ENCODE assay signal across 16 cellular contexts in the genomic region with DNA sequence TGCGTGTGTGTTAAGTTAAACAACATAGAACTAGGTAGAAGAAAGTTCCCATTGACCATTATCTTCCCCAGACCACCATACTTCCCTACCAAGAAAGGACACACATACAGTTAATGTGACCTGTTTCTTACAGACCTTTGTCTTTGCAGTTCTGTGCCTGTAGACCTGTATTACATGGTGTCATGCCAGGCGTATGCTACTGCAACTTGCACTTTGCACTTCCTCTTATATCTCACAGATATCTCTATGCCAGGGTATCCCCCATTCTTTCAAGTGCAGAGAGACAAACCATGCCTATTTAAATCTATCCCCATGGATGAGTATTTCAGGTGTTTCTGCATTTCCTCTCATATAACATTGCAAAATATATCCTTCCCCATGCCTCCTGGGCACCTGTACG.
A peak's percentile ranks its signal among the peaks of the same experiment; 100 is the strongest.
DNase-seq lines count a peak whose midpoint lies in the region; ATAC-seq, FAIRE-seq and TF ChIP-seq lines count a peak whose summit lies in the region.
"Had no signal": no experiment of that assay in that cellular context is flagged by ENCODE, and none has a peak within 500 bp of the region (broad histone marks: within the 10 kb centered on the region; RNA-seq: fewer than 3 reads in every experiment).

No MANE protein-coding gene starts in this region.

- H3K27ac ChIP-seq in GM12878 (ENCODE audit: control insufficient read depth, insufficient read depth) (no peak overlapping the region), liver (ENCODE audit: low read depth in 1 of 2, low read length in 2 of 2) (peak overlapping the region in 1 of 2 donors; percentile 5), SJCRH30 (no peak overlapping the region)
- H3K27ac ChIP-seq: BLaER1, HL-60 had no signal

- no peak for TF ChIP-seq CTCF in GM12878 (IDR thresholded peaks at IDR 0.05 in 2 of 3, conservative IDR thresholded peaks at IDR 0.05 in 1 of 3; ENCODE audit: control insufficient read depth in 2 of 3, extremely low read depth in 1 of 3, insufficient read depth in 1 of 3, low read depth in 3 of 3, low read length in 3 of 3)
- TF ChIP-seq CTCF in liver (IDR thresholded peaks at IDR 0.05; ENCODE audit: low read depth, low read length, missing input control) = no peak
- no peak for TF ChIP-seq CTCF in osteocyte (IDR thresholded peaks at IDR 0.05)

- intact Hi-C loops in GM12878 (cut with micrococcal nuclease; ENCODE audit: unreplicated experiment) = no loop called here

- H3K27ac Mint-ChIP-seq in osteocyte (ENCODE audit: unreplicated experiment) = no peak overlapping the region
- H3K27ac Mint-ChIP-seq: CD8-positive, alpha-beta memory T cell; GM23338 had no signal

- no peaks in the 10 kb centered on the region for H3K27me3 Mint-ChIP-seq in osteocyte (ENCODE audit: unreplicated experiment)

- H3K4me2 ChIP-seq in GM12878 (ENCODE audit: control insufficient read depth, insufficient read depth) = no peak overlapping the region
- H3K4me2 ChIP-seq: BLaER1, GM23338 had no signal

- H3K27me3 ChIP-seq in GM12878 (replicated peaks in 1 of 2; ENCODE audit: control insufficient read depth in 2 of 2, insufficient read depth in 2 of 2, low read length in 1 of 2) (peaks cover 0 to 2% of the 10 kb centered on the region in 2 experiments; a peak in 1 of 4 replicates), liver (ENCODE audit: control insufficient read depth in 4 of 4, insufficient read depth in 4 of 4, low read length in 3 of 4) (no peaks in the 10 kb centered on the region), SJCRH30 (no peaks in the 10 kb centered on the region)
- H3K27me3 ChIP-seq: BLaER1 had no signal

- BruUV-seq in GM12878 (replicated peaks; lab: Mats Ljungman, UMichigan) = no TSS peak

- SMC1A ChIA-PET in GM12878 (lab: Charles Lee; ENCODE audit: uncharacterized antibody, unreplicated experiment) = interaction anchor here (0.6 kb wide), 1 partner anchor 19 kb away, joined by 3 read pairs; no protein-coding TSS in a partner anchor

- peaks cover 40% of the 10 kb centered on the region for H3K4me1 Mint-ChIP-seq in osteocyte (ENCODE audit: unreplicated experiment)

- no peaks in the 10 kb centered on the region for H3K79me2 ChIP-seq in GM12878 (ENCODE audit: control insufficient read depth, insufficient read depth, low read length)

- TF ChIP-seq RAD21 in GM12878 (IDR thresholded peaks at IDR 0.05; ENCODE audit: insufficient read depth, low read depth, low read length) (no peak), liver (IDR thresholded peaks at IDR 0.05) (peak in 1 of 2 donors; percentile 6)

- H3K9me3 ChIP-seq in GM12878 (replicated peaks; ENCODE audit: control insufficient read depth, insufficient read depth, low read length) (no peaks in the 10 kb centered on the region; the same call in 2 of the 3 replicates), liver (ENCODE audit: control insufficient read depth in 4 of 4, low read length in 3 of 4) (peaks cover 0 to 3% (median 0%) of the 10 kb centered on the region in 4 donors), SJCRH30 (replicated peaks) (no peaks in the 10 kb centered on the region; the same call in 1 of the 2 replicates)

- H2AFZ ChIP-seq in GM12878 (ENCODE audit: control insufficient read depth, low read depth, low read length) = no peak overlapping the region
- H2AFZ ChIP-seq: GM23338 had no signal

- ATAC-seq in GM12878 (peak; percentile 65), HG02973 (IDR thresholded peaks at IDR 0.05; ENCODE audit: unreplicated experiment) (no peak), HG03159 (IDR thresholded peaks at IDR 0.05; ENCODE audit: unreplicated experiment) (no peak)
- ATAC-seq: GM23338 had no signal

- no peak for TF ChIP-seq EP300 in GM12878 (IDR thresholded peaks at IDR 0.05; ENCODE audit: borderline replicate concordance in 1 of 2, control insufficient read depth in 1 of 2, low read depth in 2 of 2, low read length in 2 of 2)

- WGBS in GM12878 (ENCODE audit: insufficient coverage, insufficient replicate concordance, low lambda C conversion rate, missing lambda C conversion rate) = 30% methylated on average over 3 of the region's 3 CpGs
- 63% methylated on average over 3 of the region's 3 CpGs for WGBS in liver

- H3K4me3 Mint-ChIP-seq in osteocyte (ENCODE audit: unreplicated experiment) = no peak overlapping the region
- H3K4me3 Mint-ChIP-seq: CD8-positive, alpha-beta memory T cell; GM23338 had no signal

- POLR2A ChIA-PET in GM12878 (lab: Charles Lee) = no interaction called here

- H3K4me1 ChIP-seq in GM12878 (ENCODE audit: control insufficient read depth, insufficient read depth, low read length) = no peaks in the 10 kb centered on the region
- H3K4me1 ChIP-seq in liver (ENCODE audit: control insufficient read depth in 4 of 4, insufficient read depth in 4 of 4, low read length in 3 of 4) = peaks cover 12 to 51% (median 38%) of the 10 kb centered on the region in 4 donors
- peaks cover 41% of the 10 kb centered on the region for H3K4me1 ChIP-seq in SJCRH30

- no peak overlapping the region for H3K4me3 ChIP-seq in GM12878
- no peak overlapping the region for H3K4me3 ChIP-seq in liver (ENCODE audit: low read depth in 1 of 3, low read length in 3 of 3)
- H3K4me3 ChIP-seq in SJCRH30 = no peak overlapping the region
- H3K4me3 ChIP-seq: BLaER1, GM23338 had no signal

- H4K20me1 ChIP-seq in GM12878 (ENCODE audit: control insufficient read depth, insufficient read depth) = no peaks in the 10 kb centered on the region
- H4K20me1 ChIP-seq: BLaER1 had no signal

- H3K9me3 Mint-ChIP-seq in osteocyte (ENCODE audit: unreplicated experiment) = no peaks in the 10 kb centered on the region
- H3K9me3 Mint-ChIP-seq: CD8-positive, alpha-beta memory T cell; GM23338 had no signal

- no peak for DNase-seq in GM12891 (ENCODE audit: insufficient read length, low spot score)
- DNase-seq in GM12878 (ENCODE audit: low read depth, low spot score) = no peak
- peak; percentile 0 for DNase-seq in osteocyte (ENCODE audit: extremely low spot score, unreplicated experiment)
- no peak for DNase-seq in SJCRH30
- DNase-seq: 8988T; AML-193; CD8-positive, alpha-beta memory T cell; DMS53; GF-D8; H7 had no signal

- RAD21 ChIA-PET in GM12878 (lab: Charles Lee; ENCODE audit: unreplicated experiment) = no interaction called here

- in situ Hi-C loops in GM12878 (cut with MboI) = no loop called here

- no peaks in the 10 kb centered on the region for H3K36me3 Mint-ChIP-seq in osteocyte (ENCODE audit: unreplicated experiment)

- no peak for TF ChIP-seq POLR2A in GM12891 (IDR thresholded peaks at IDR 0.05; ENCODE audit: low read depth, low read length)
- TF ChIP-seq POLR2A in GM12878 (IDR thresholded peaks at IDR 0.05; ENCODE audit: low read depth, low read length) = no peak

- CTCF ChIA-PET in GM12878 (lab: Yijun Ruan, JAX) = no interaction called here

- H3K36me3 ChIP-seq in GM12878 (ENCODE audit: control insufficient read depth in 2 of 2, insufficient read depth in 2 of 2, low read length in 1 of 2) = no peaks in the 10 kb centered on the region
- no peaks in the 10 kb centered on the region for H3K36me3 ChIP-seq in liver (ENCODE audit: control insufficient read depth in 4 of 4, insufficient read depth in 3 of 4, low read depth in 1 of 4, low read length in 3 of 4)
- no peaks in the 10 kb centered on the region for H3K36me3 ChIP-seq in SJCRH30
- H3K36me3 ChIP-seq: BLaER1 had no signal

- H3K9ac ChIP-seq in GM12878 (ENCODE audit: control insufficient read depth, insufficient read depth, low read length) (no peak overlapping the region), liver (ENCODE audit: low read depth in 1 of 2, low read length in 2 of 2) (no peak overlapping the region)
- H3K9ac ChIP-seq: BLaER1 had no signal

- no peak for FAIRE-seq in GM12891 (lab: Jason Lieb, UNC)
- no peak for FAIRE-seq in GM12878 (lab: Jason Lieb, UNC)

TF ChIP-seq in GM12891, 5 proteins besides CTCF, POLR2A, EP300 and RAD21:
- no peak for TF ChIP-seq TAF1 (IDR thresholded peaks at IDR 0.05; ENCODE audit: low read depth, low read length)
- no peak for TF ChIP-seq POLR2AphosphoS5 (IDR thresholded peaks at IDR 0.05; ENCODE audit: low read depth, low read length)
- TF ChIP-seq PAX5 (IDR thresholded peaks at IDR 0.05; ENCODE audit: insufficient read depth, low read length, severe bottlenecking) = no peak
- peak; percentile 56 for TF ChIP-seq SPI1 (IDR thresholded peaks at IDR 0.05; ENCODE audit: low read depth, low read length)

TF ChIP-seq in GM12878, 131 proteins besides CTCF, POLR2A, EP300 and RAD21:
- no peak for TF ChIP-seq CBFB (IDR thresholded peaks at IDR 0.05; ENCODE audit: low read depth)
- TF ChIP-seq MEF2A (IDR thresholded peaks at IDR 0.05; ENCODE audit: insufficient read depth, low read depth, low read length) = no peak
- peak; percentile 58; the same call in 1 of the 2 replicates for TF ChIP-seq SPI1 (IDR thresholded peaks at IDR 0.05; ENCODE audit: borderline replicate concordance, insufficient read depth, low read depth, low read length)

TF ChIP-seq in liver, 16 proteins besides CTCF, POLR2A, EP300 and RAD21 (continues in another document):
- TF ChIP-seq SP1 (IDR thresholded peaks at IDR 0.05) (peak; percentile 25), HNF4G (IDR thresholded peaks at IDR 0.05) (peak; percentile 31), JUND (IDR thresholded peaks at IDR 0.05) (no peak), HNF4A (conservative IDR thresholded peaks at IDR 0.05) (peak; percentile 63 to 67), FOXA2 (IDR thresholded peaks at IDR 0.05) (no peak), EGR1 (IDR thresholded peaks at IDR 0.05; ENCODE audit: low read depth in 2 of 2) (no peak)
- TF ChIP-seq, protein P1, sequence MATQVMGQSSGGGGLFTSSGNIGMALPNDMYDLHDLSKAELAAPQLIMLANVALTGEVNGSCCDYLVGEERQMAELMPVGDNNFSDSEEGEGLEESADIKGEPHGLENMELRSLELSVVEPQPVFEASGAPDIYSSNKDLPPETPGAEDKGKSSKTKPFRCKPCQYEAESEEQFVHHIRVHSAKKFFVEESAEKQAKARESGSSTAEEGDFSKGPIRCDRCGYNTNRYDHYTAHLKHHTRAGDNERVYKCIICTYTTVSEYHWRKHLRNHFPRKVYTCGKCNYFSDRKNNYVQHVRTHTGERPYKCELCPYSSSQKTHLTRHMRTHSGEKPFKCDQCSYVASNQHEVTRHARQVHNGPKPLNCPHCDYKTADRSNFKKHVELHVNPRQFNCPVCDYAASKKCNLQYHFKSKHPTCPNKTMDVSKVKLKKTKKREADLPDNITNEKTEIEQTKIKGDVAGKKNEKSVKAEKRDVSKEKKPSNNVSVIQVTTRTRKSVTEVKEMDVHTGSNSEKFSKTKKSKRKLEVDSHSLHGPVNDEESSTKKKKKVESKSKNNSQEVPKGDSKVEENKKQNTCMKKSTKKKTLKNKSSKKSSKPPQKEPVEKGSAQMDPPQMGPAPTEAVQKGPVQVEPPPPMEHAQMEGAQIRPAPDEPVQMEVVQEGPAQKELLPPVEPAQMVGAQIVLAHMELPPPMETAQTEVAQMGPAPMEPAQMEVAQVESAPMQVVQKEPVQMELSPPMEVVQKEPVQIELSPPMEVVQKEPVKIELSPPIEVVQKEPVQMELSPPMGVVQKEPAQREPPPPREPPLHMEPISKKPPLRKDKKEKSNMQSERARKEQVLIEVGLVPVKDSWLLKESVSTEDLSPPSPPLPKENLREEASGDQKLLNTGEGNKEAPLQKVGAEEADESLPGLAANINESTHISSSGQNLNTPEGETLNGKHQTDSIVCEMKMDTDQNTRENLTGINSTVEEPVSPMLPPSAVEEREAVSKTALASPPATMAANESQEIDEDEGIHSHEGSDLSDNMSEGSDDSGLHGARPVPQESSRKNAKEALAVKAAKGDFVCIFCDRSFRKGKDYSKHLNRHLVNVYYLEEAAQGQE (IDR thresholded peaks at IDR 0.05) = no peak
